ENCODE assay signal across 21 cellular contexts in the genomic region with DNA sequence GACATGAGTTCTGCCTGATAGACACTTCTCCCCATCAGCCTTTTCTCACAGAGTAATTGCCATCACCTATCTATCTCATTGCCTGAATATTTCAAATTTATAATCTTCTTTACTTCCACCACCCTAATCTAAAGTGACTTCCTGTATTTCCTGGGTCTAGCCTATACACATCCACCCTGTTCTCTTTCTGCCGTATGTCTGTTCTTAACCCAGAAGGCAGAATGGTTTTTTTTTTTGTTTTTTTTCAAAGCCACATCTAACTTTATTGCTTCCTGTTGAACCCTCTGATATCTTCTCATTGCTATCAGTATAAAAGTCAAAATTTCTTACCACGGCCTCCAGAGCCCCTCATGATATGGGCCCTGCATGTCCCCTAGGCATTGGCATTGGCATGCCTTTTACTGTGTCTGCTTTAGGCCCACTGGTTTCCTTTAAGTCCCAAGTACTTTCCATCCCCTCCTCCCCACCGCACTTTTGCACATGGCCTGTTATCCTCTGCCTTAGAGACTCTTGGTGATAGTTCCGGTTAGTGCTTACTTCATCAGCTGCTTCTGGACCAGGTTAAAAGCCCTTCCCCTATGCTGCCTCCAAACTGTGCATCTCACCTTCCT.
A peak's percentile ranks its signal among the peaks of the same experiment; 100 is the strongest.
DNase-seq lines count a peak whose midpoint lies in the region; ATAC-seq and TF ChIP-seq lines count a peak whose summit lies in the region.
"Had no signal": no experiment of that assay in that cellular context is flagged by ENCODE, and none has a peak within 500 bp of the region (broad histone marks: within the 10 kb centered on the region; RNA-seq: fewer than 3 reads in every experiment).

No MANE protein-coding gene starts in this region.

- H3K4me3 Mint-ChIP-seq in activated T-cell treated with anti-CD3 and anti-CD28 coated beads, Interleukin-2, amount 50 U/mL, for 72 hours: peak overlapping the region in 1 of 2 donors; percentile 7
- H3K4me3 Mint-ChIP-seq in activated naive CD8-positive, alpha-beta T cell treated with anti-CD3 and anti-CD28 coated beads, Interleukin-2, amount 10 ng/mL, durations not matched to agents 7 days and 5 days: peak overlapping the region; percentile 1
- no peak overlapping the region for H3K4me3 Mint-ChIP-seq in natural killer cell treated with Interleukin-12 subunit alpha and Interleukin-12 subunit beta and Interleukin-15 and Interleukin-18, amount 100 ng/mL, for 72 hours

- no peak overlapping the region for H3K9ac ChIP-seq in DND-41 (ENCODE audit: low read depth, low read length)
- H3K9ac ChIP-seq: BLaER1 had no signal

- H3K27me3 Mint-ChIP-seq in activated T-cell treated with anti-CD3 and anti-CD28 coated beads, Interleukin-2, amount 50 U/mL, for 72 hours (ENCODE audit: low read depth): no peaks in the 10 kb centered on the region
- H3K27me3 Mint-ChIP-seq in activated naive CD8-positive, alpha-beta T cell treated with anti-CD3 and anti-CD28 coated beads, Interleukin-2, amount 10 ng/mL, durations not matched to agents 7 days and 5 days: no peaks in the 10 kb centered on the region
- no peaks in the 10 kb centered on the region for H3K27me3 Mint-ChIP-seq in natural killer cell treated with Interleukin-12 subunit alpha and Interleukin-12 subunit beta and Interleukin-15 and Interleukin-18, amount 100 ng/mL, for 72 hours

- H3K36me3 ChIP-seq in DND-41 (ENCODE audit: insufficient read depth, low read length): peaks cover 77% of the 10 kb centered on the region
- H3K36me3 ChIP-seq: prostate gland had no signal

- H3K27ac Mint-ChIP-seq in activated T-cell treated with anti-CD3 and anti-CD28 coated beads, Interleukin-2, amount 50 U/mL, for 72 hours: peak overlapping the region; percentile 56
- peak overlapping the region; percentile 19 for H3K27ac Mint-ChIP-seq in activated naive CD8-positive, alpha-beta T cell treated with anti-CD3 and anti-CD28 coated beads, Interleukin-2, amount 10 ng/mL, durations not matched to agents 7 days and 5 days
- H3K27ac Mint-ChIP-seq in natural killer cell treated with Interleukin-12 subunit alpha and Interleukin-12 subunit beta and Interleukin-15 and Interleukin-18, amount 100 ng/mL, for 72 hours: peak overlapping the region; percentile 5 to 68

- no peaks in the 10 kb centered on the region for H3K79me2 ChIP-seq in DND-41 (ENCODE audit: insufficient read depth, low read length)

- no peak for DNase-seq in activated T-cell treated with anti-CD3 and anti-CD28 coated beads, Interleukin-2, amount 50 U/mL, for 72 hours
- no peak for DNase-seq in activated T-cell treated with anti-CD3 and anti-CD28 coated beads, Interleukin-2, amount 50 U/mL, for 1 hour
- DNase-seq in DND-41 (no peak), iPS-NIHi11 (ENCODE audit: low spot score) (no peak), NCI-H1092 treated with DMSO at 0.1 percent for 48 hours (lab: John Stamatoyannopoulos, UW) (no peak)
- DNase-seq in activated naive CD8-positive, alpha-beta T cell treated with anti-CD3 and anti-CD28 coated beads, Interleukin-2, amount 10 ng/mL, durations not matched to agents 7 days and 5 days: no peak
- DNase-seq in natural killer cell treated with Interleukin-12 subunit alpha and Interleukin-12 subunit beta and Interleukin-15 and Interleukin-18, amount 100 ng/mL, for 72 hours (ENCODE audit: low spot score): no peak
- DNase-seq: activated CD8-positive, alpha-beta memory T cell treated with anti-CD3 and anti-CD28 coated beads, Interleukin-2, amount 50 U/mL, for 4 hours; EL; H7; kidney; NCI-H1105; NCI-H2029 treated with DMSO at 0.1 percent for 48 hours; NCI-H2227 treated with DMSO at 0.1 percent for 48 hours; NCI-H69; Peyer's patch; stimulated activated CD4-positive, alpha-beta T cell treated with anti-CD3 and anti-CD28 coated beads, Interleukin-15, amount 100 ng/mL, for 24 hours; substantia nigra had no signal

- no peak overlapping the region for H3K4me3 ChIP-seq in DND-41 (ENCODE audit: low read depth in 1 of 2, low read length in 2 of 2)
- H3K4me3 ChIP-seq: BLaER1, Peyer's patch, prostate gland had no signal

- ATAC-seq in activated T-cell treated with anti-CD3 and anti-CD28 coated beads, Interleukin-2, amount 50 U/mL, for 72 hours (replicated peaks in 1 of 2): no peak
- peak; percentile 71 for ATAC-seq in DND-41 (ENCODE audit: insufficient read depth, low read depth)
- peak; percentile 56 for ATAC-seq in activated naive CD8-positive, alpha-beta T cell treated with anti-CD3 and anti-CD28 coated beads, Interleukin-2, amount 10 ng/mL, durations not matched to agents 7 days and 5 days (ENCODE audit: low read depth)
- no peak for ATAC-seq in natural killer cell treated with Interleukin-12 subunit alpha and Interleukin-12 subunit beta and Interleukin-15 and Interleukin-18, amount 100 ng/mL, for 72 hours

- H2AFZ ChIP-seq in DND-41 (ENCODE audit: low read depth, low read length): no peak overlapping the region

- H3K9me3 ChIP-seq in DND-41 (ENCODE audit: insufficient read depth, low read length, severe bottlenecking): no peaks in the 10 kb centered on the region
- H3K9me3 ChIP-seq: BLaER1, neutrophil, Peyer's patch, prostate gland had no signal

- TF ChIP-seq CTCF in DND-41 (IDR thresholded peaks at IDR 0.05; ENCODE audit: borderline replicate concordance, extremely low read depth, low read length, poor library complexity, severe bottlenecking): no peak

- peaks cover 5 to 9% of the 10 kb centered on the region in 2 donors for H3K9me3 Mint-ChIP-seq in activated T-cell treated with anti-CD3 and anti-CD28 coated beads, Interleukin-2, amount 50 U/mL, for 72 hours
- H3K9me3 Mint-ChIP-seq in activated naive CD8-positive, alpha-beta T cell treated with anti-CD3 and anti-CD28 coated beads, Interleukin-2, amount 10 ng/mL, durations not matched to agents 7 days and 5 days: peaks cover 8% of the 10 kb centered on the region
- H3K9me3 Mint-ChIP-seq in natural killer cell treated with Interleukin-12 subunit alpha and Interleukin-12 subunit beta and Interleukin-15 and Interleukin-18, amount 100 ng/mL, for 72 hours: peaks cover 12% of the 10 kb centered on the region

- peaks cover 18% of the 10 kb centered on the region for H3K4me1 ChIP-seq in DND-41 (ENCODE audit: insufficient read depth, low read length)
- H3K4me1 ChIP-seq: BLaER1, Peyer's patch, prostate gland had no signal

- H3K36me3 Mint-ChIP-seq in activated T-cell treated with anti-CD3 and anti-CD28 coated beads, Interleukin-2, amount 50 U/mL, for 72 hours (ENCODE audit: insufficient read depth in 2 of 2): peaks cover 21 to 46% of the 10 kb centered on the region in 2 donors
- peaks cover 69% of the 10 kb centered on the region for H3K36me3 Mint-ChIP-seq in activated naive CD8-positive, alpha-beta T cell treated with anti-CD3 and anti-CD28 coated beads, Interleukin-2, amount 10 ng/mL, durations not matched to agents 7 days and 5 days
- H3K36me3 Mint-ChIP-seq in natural killer cell treated with Interleukin-12 subunit alpha and Interleukin-12 subunit beta and Interleukin-15 and Interleukin-18, amount 100 ng/mL, for 72 hours: peaks cover 34% of the 10 kb centered on the region

- H3K27me3 ChIP-seq in DND-41 (ENCODE audit: insufficient read depth, low read length, poor library complexity): no peaks in the 10 kb centered on the region
- H3K27me3 ChIP-seq: BLaER1, neutrophil, Peyer's patch had no signal

- H3K4me2 ChIP-seq in DND-41 (ENCODE audit: insufficient read depth, low read length): no peak overlapping the region
- H3K4me2 ChIP-seq: BLaER1 had no signal

- POLR2A ChIA-PET in activated naive CD8-positive, alpha-beta T cell treated with anti-CD3 and anti-CD28 coated beads, Interleukin-2, amount 10 ng/mL, durations not matched to agents 7 days and 5 days (lab: Charles Lee): no interaction called here

- H4K20me1 ChIP-seq in DND-41 (ENCODE audit: insufficient read depth, low read length): no peaks in the 10 kb centered on the region
- H4K20me1 ChIP-seq: BLaER1 had no signal

- H3K27ac ChIP-seq in DND-41 (ENCODE audit: low read length): peak overlapping the region; percentile 37; the same call in 1 of the 2 replicates
- H3K27ac ChIP-seq: BLaER1, neutrophil, Peyer's patch, prostate gland had no signal

- peaks cover 57% of the 10 kb centered on the region for H3K4me1 Mint-ChIP-seq in activated T-cell treated with anti-CD3 and anti-CD28 coated beads, Interleukin-2, amount 50 U/mL, for 72 hours (ENCODE audit: low read depth)
- peaks cover 26% of the 10 kb centered on the region for H3K4me1 Mint-ChIP-seq in activated naive CD8-positive, alpha-beta T cell treated with anti-CD3 and anti-CD28 coated beads, Interleukin-2, amount 10 ng/mL, durations not matched to agents 7 days and 5 days
- peaks cover 39 to 41% of the 10 kb centered on the region in 2 donors for H3K4me1 Mint-ChIP-seq in natural killer cell treated with Interleukin-12 subunit alpha and Interleukin-12 subunit beta and Interleukin-15 and Interleukin-18, amount 100 ng/mL, for 72 hours (ENCODE audit: low read depth in 2 of 2)

Comparison
In these comparisons a context has a peak if more than half of its experiments do, and no peak if none do; other contexts are left out.
1. ATAC-seq: peak in DND-41 (single experiment) and activated naive CD8-positive, alpha-beta T cell treated with anti-CD3 and anti-CD28 coated beads, Interleukin-2, amount 10 ng/mL, durations not matched to agents 7 days and 5 days (single experiment); none in activated T-cell treated with anti-CD3 and anti-CD28 coated beads, Interleukin-2, amount 50 U/mL, for 72 hours (0 of 2) and natural killer cell treated with Interleukin-12 subunit alpha and Interleukin-12 subunit beta and Interleukin-15 and Interleukin-18, amount 100 ng/mL, for 72 hours (0 of 2).
2. Peak in every context shown above with its lines, with median percentiles within 50 percentile points of each other: H3K27ac Mint-ChIP-seq.